ENCODE assay signal across 8 cellular contexts in the genomic region with DNA sequence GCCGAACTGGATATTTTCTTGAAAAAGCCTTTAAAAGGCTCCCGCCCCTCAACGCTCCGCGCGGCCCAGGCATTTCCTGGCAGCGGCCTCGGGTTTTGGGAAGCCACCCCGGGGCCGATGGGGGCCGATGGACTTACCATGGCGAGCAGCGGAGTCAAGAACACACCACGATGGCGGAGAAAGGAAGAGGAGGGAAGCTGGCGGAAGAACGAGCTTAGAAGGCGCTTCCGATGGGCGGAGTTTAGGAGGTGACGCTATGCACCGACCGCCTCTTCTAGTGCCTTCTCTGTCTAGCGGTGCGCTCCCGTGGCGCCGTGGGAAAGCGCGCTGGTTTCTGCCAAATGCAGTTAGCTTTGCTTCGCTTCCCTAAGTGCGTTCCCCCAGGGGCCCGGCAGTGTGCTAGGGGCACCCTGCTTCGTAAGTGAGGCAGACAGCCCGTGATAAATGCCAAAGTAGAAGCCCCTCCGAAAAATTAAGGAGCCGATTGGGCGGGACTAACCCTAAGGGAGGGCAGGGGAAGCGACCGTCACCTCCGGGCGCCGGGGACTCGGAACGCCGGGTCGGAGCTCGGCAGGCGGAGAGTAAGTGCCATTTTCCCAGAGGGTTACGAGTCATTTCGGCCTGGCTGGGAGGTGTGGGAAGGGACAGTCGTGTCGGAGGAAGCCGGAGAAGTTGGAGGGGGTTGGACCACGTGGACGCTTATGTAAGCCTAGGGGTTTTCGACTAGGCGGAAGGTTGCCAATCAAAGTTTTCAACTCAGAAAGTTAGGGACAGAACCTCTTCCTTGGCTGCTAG. TPM values are rescaled to one million over a fixed set of nuclear protein-coding genes. Genes with fewer than 3 reads are reported as not detected.
DNase-seq lines count a peak whose midpoint lies in the region; ATAC-seq, FAIRE-seq and TF ChIP-seq lines count a peak whose summit lies in the region.

TSS of gene RPL39 (minus strand) at position 194 of the 795 bp plus-strand sequence. CDS start at position 140, 54 bp downstream.

- peaks cover 29% of the 10 kb centered on the region for H4K20me1 ChIP-seq in MM.1S (ENCODE audit: insufficient read depth, low read length)

- peaks cover 43% of the 10 kb centered on the region for H3K9me3 Mint-ChIP-seq in nephron progenitor cell
- H3K9me3 Mint-ChIP-seq in stimulated activated naive CD8-positive, alpha-beta T cell treated with anti-CD3 and anti-CD28 coated beads, Interleukin-15, amount 100 ng/mL, for 72 hours = no peaks in the 10 kb centered on the region

- peak; percentile 88 for FAIRE-seq in G401.6 (lab: Jason Lieb, UNC)

- H3K9me3 ChIP-seq in MM.1S (replicated peaks; ENCODE audit: insufficient read depth, low read length) = no peaks in the 10 kb centered on the region

- H3K4me1 Mint-ChIP-seq in nephron progenitor cell = peaks cover 22% of the 10 kb centered on the region
- H3K4me1 Mint-ChIP-seq in stimulated activated naive CD8-positive, alpha-beta T cell treated with anti-CD3 and anti-CD28 coated beads, Interleukin-15, amount 100 ng/mL, for 72 hours = peaks cover 12% of the 10 kb centered on the region

- peak within 1 kb of the TSS; percentile 93 for H3K4me3 Mint-ChIP-seq in nephron progenitor cell
- peak within 1 kb of the TSS; percentile 86 to 95 for H3K4me3 Mint-ChIP-seq in stimulated activated naive CD8-positive, alpha-beta T cell treated with anti-CD3 and anti-CD28 coated beads, Interleukin-15, amount 100 ng/mL, for 72 hours

- H3K27ac ChIP-seq in MM.1S (ENCODE audit: low read length) = peak within 1 kb of the TSS; percentile 93

- peaks cover 29% of the 10 kb centered on the region for H3F3A ChIP-seq in MM.1S (ENCODE audit: insufficient read depth, low read length)

- peak within 1 kb of the TSS; percentile 93 for H3K4me2 ChIP-seq in MM.1S (ENCODE audit: low read depth, low read length)

- TF ChIP-seq CTCF in MM.1S (IDR thresholded peaks at IDR 0.05; ENCODE audit: low read length) (no peak), fibroblast of the aortic adventitia (IDR thresholded peaks at IDR 0.05; ENCODE audit: insufficient read depth, low read length) (no peak), nephron progenitor cell (IDR thresholded peaks at IDR 0.05) (no peak)

- ATAC-seq in stimulated activated naive CD8-positive, alpha-beta T cell treated with anti-CD3 and anti-CD28 coated beads, Interleukin-15, amount 100 ng/mL, for 72 hours = peak; percentile 96

- DNase-seq in HCEC 1CT (peak; percentile 85), MM.1S (peak; percentile 86), SHP77 treated with DMSO at 0.1 percent for 48 hours (lab: John Stamatoyannopoulos, UW) (peak; percentile 55), fibroblast of the aortic adventitia (ENCODE audit: low read depth) (peak; percentile 88), nephron progenitor cell (peak; percentile 77)
- peak; percentile 91 for DNase-seq in activated effector memory CD4-positive, alpha-beta T cell treated with anti-CD3 and anti-CD28 coated beads, Interleukin-2, amount 50 U/mL, for 16 hours
- peak; percentile 76 to 85 for DNase-seq in stimulated activated naive CD8-positive, alpha-beta T cell treated with anti-CD3 and anti-CD28 coated beads, Interleukin-15, amount 100 ng/mL, for 72 hours

- H3K36me3 ChIP-seq in MM.1S (replicated peaks; ENCODE audit: insufficient read depth, low read length) = peaks cover 8% of the 10 kb centered on the region; the same call in 1 of the 2 replicates

- H3K9ac ChIP-seq in MM.1S (ENCODE audit: low read length) = peak within 1 kb of the TSS; percentile 88

- H3K4me1 ChIP-seq in MM.1S (ENCODE audit: low read length) = 0 out of 2 replicates have a peak, but pooled peaks cover 4% of the 10 kb centered on the region

- H2AFZ ChIP-seq in MM.1S (ENCODE audit: low read length) = peak within 1 kb of the TSS; percentile 65

- H3K4me3 ChIP-seq in MM.1S (ENCODE audit: low read length) (peak within 1 kb of the TSS; percentile 74), fibroblast of the aortic adventitia (ENCODE audit: low read depth, low read length) (peak within 1 kb of the TSS; percentile 76)

- no peaks in the 10 kb centered on the region for H3K27me3 Mint-ChIP-seq in nephron progenitor cell (ENCODE audit: low read depth, poor library complexity)
- H3K27me3 Mint-ChIP-seq in stimulated activated naive CD8-positive, alpha-beta T cell treated with anti-CD3 and anti-CD28 coated beads, Interleukin-15, amount 100 ng/mL, for 72 hours = no peaks in the 10 kb centered on the region

- H3K79me2 ChIP-seq in MM.1S (ENCODE audit: low read length) = peaks cover 53% of the 10 kb centered on the region

- H3K27me3 ChIP-seq in MM.1S (replicated peaks; ENCODE audit: insufficient read depth, low read length) = no peaks in the 10 kb centered on the region

- H3K9me2 ChIP-seq in MM.1S (replicated peaks; ENCODE audit: insufficient read depth, low read length) = no peaks in the 10 kb centered on the region

- peaks cover 28% of the 10 kb centered on the region for H3K36me3 Mint-ChIP-seq in nephron progenitor cell (ENCODE audit: low read depth)

- H3K27ac Mint-ChIP-seq in nephron progenitor cell = peak within 1 kb of the TSS; percentile 99
- peak within 1 kb of the TSS; percentile 98 for H3K27ac Mint-ChIP-seq in stimulated activated naive CD8-positive, alpha-beta T cell treated with anti-CD3 and anti-CD28 coated beads, Interleukin-15, amount 100 ng/mL, for 72 hours

RNA-seq across cellular contexts. Expression of gene RPL39, which starts in this region (rescaled TPM):
- 485 and 2,998 TPM in 2 replicates for total RNA-seq in fibroblast of the aortic adventitia (ENCODE audit: low replicate concordance)

Comparison
In these comparisons a context has a peak if more than half of its experiments do, and no peak if none do; other contexts are left out.
1. Peak in every context shown above with its lines: DNase-seq, ATAC-seq, H3K4me3 ChIP-seq and H3K27ac ChIP-seq.